38 cellular contexts compared by ENCODE assay signal in the genomic region with DNA sequence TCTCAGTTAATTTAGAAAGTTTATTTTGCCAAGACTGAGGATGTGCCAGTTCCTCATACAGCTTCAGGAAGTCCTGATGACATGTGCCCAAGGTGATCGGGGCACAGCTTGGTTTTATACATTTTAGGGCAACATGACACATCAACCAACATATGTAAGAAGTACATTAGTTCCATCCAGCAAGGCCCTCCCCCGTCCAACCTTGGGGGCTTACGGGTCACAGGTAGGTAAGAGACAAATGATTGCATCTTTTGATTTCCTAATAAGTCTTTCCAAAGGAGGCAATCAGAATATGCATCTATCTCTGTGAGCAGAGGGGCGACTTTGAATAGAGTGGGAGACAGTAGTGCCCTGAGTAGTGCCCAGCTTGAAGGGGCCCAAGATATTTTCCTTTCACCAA. TPM values are rescaled to one million over a fixed set of nuclear protein-coding genes. Genes with fewer than 3 reads are reported as not detected.
"Had no signal": no experiment of that assay in that cellular context is flagged by ENCODE, and none has a peak within 500 bp of the region (broad histone marks: within the 10 kb centered on the region; RNA-seq: fewer than 3 reads in every experiment).

No MANE protein-coding gene starts in this region.

- H3K27ac ChIP-seq: KMS-11 had no signal

- H3K9me3 ChIP-seq: MG63 had no signal

- DNase-seq: Karpas-422, Kasumi-1, KG1, MG63, MM.1S, MV-4-11, NCI-H1048, NCI-H1092, NCI-H1092 treated with DMSO at 0.1 percent for 48 hours, NCI-H1105, NCI-H1105 treated with DMSO at 0.1 percent for 48 hours, NCI-H1417, NCI-H1417 treated with DMSO at 0.1 percent for 48 hours, NCI-H1436, NCI-H1436 treated with DMSO at 0.1 percent for 48 hours, NCI-H146, NCI-H1694, NCI-H1694 treated with DMSO at 0.1 percent for 48 hours, NCI-H187, NCI-H187 treated with DMSO at 0.1 percent for 48 hours, NCI-H1930, NCI-H2029, NCI-H2029 treated with DMSO at 0.1 percent for 48 hours, NCI-H2081, NCI-H2081 treated with DMSO at 0.1 percent for 48 hours, NCI-H2107, NCI-H2171, NCI-H2171 treated with DMSO at 0.1 percent for 48 hours, NCI-H2227 treated with DMSO at 0.1 percent for 48 hours, NCI-H226, NCI-H345, NCI-H446, NCI-H446 treated with DMSO at 0.1 percent for 48 hours had no signal

- H3K4me3 ChIP-seq: MG63 had no signal

- H3K36me3 ChIP-seq: MG63 had no signal

- H3K27me3 ChIP-seq: MG63 had no signal

RNA-seq across cellular contexts. Expression of a gene that starts 19.6 kb away (rescaled TPM):
- total RNA-seq: LHCN-M2, M059J, MCF 10A, NCI-H460 had no signal
